ENCODE assay signal across 8 cellular contexts in genomic region chr1:93346472-93346991, GRCh38.
DNase-seq lines count a peak whose midpoint lies in the region; ATAC-seq and TF ChIP-seq lines count a peak whose summit lies in the region.

No MANE protein-coding gene starts in this region.

- no peaks in the 10 kb centered on the region for H3K27me3 Mint-ChIP-seq in memory B cell

- peak overlapping the region; percentile 97 for H3K4me3 Mint-ChIP-seq in memory B cell

- H3K9ac ChIP-seq in duodenal mucosa (ENCODE audit: low read depth in 1 of 2, low read length in 2 of 2) (peak overlapping the region; percentile 92 to 98), subcutaneous abdominal adipose tissue (ENCODE audit: low read length in 5 of 5) (peak overlapping the region; percentile 57 to 99 (median 97))

- ATAC-seq in GM21825 (IDR thresholded peaks at IDR 0.05; ENCODE audit: unreplicated experiment) (peak; percentile 26), memory B cell (ENCODE audit: low read depth) (peak; percentile 59)

- no peaks in the 10 kb centered on the region for H3K9me3 Mint-ChIP-seq in memory B cell

- no peaks in the 10 kb centered on the region for H3K27me3 ChIP-seq in WERI-Rb-1 (ENCODE audit: insufficient read depth, low read depth, severe bottlenecking)
- H3K27me3 ChIP-seq in duodenal mucosa (ENCODE audit: control insufficient read depth in 1 of 2, insufficient read depth in 2 of 2, low read length in 2 of 2), result no peaks in the 10 kb centered on the region
- no peaks in the 10 kb centered on the region for H3K27me3 ChIP-seq in subcutaneous abdominal adipose tissue (ENCODE audit: control insufficient read depth in 5 of 5, insufficient read depth in 4 of 5, low read length in 5 of 5)

- H3K36me3 Mint-ChIP-seq in memory B cell, result no peaks in the 10 kb centered on the region

- TF ChIP-seq CTCF in WERI-Rb-1 (IDR thresholded peaks at IDR 0.05; ENCODE audit: low read depth, low read length), result no peak

- H3K4me1 ChIP-seq in duodenal mucosa (ENCODE audit: control insufficient read depth in 1 of 2, insufficient read depth in 2 of 2, low read length in 2 of 2) (peaks cover 18 to 26% of the 10 kb centered on the region in 2 donors), subcutaneous abdominal adipose tissue (ENCODE audit: control insufficient read depth in 5 of 5, insufficient read depth in 5 of 5, low read length in 5 of 5) (peaks cover 0 to 57% (median 45%) of the 10 kb centered on the region in 5 donors)

- H3K27ac Mint-ChIP-seq in memory B cell, result peak overlapping the region; percentile 98

- peaks cover 24% of the 10 kb centered on the region for H3K4me1 Mint-ChIP-seq in memory B cell

- H3K9me3 ChIP-seq in WERI-Rb-1 (ENCODE audit: severe bottlenecking) (no peaks in the 10 kb centered on the region), duodenal mucosa (ENCODE audit: control insufficient read depth in 1 of 2, low read length in 2 of 2) (no peaks in the 10 kb centered on the region), subcutaneous abdominal adipose tissue (ENCODE audit: control insufficient read depth in 5 of 5, low read length in 5 of 5) (no peaks in the 10 kb centered on the region)

- H3K27ac ChIP-seq in WERI-Rb-1 (peak overlapping the region; percentile 98), duodenal mucosa (ENCODE audit: low read depth, low read length) (peak overlapping the region; percentile 98), subcutaneous abdominal adipose tissue (ENCODE audit: low read depth, low read length) (peak overlapping the region; percentile 97)

- DNase-seq in NCI-H2171 treated with DMSO at 0.1 percent for 48 hours (lab: John Stamatoyannopoulos, UW) (peak; percentile 29), NCI-H2171 (lab: John Stamatoyannopoulos, UW) (no peak), Kasumi-1 (lab: John Stamatoyannopoulos, UW) (peak; percentile 53 to 67), WERI-Rb-1 (peak; percentile 11), memory B cell (ENCODE audit: low spot score in 2 of 2) (peak; percentile 31 to 47)

- H3K4me3 ChIP-seq in WERI-Rb-1 (ENCODE audit: low read depth, low read length) (peak overlapping the region; percentile 76), duodenal mucosa (ENCODE audit: low read depth in 1 of 2, low read length in 2 of 2) (peak overlapping the region; percentile 96 to 97), subcutaneous abdominal adipose tissue (ENCODE audit: low read depth in 1 of 5, low read length in 5 of 5) (peak overlapping the region; percentile 89 to 97 (median 95))

- peaks cover 24% of the 10 kb centered on the region for H3K36me3 ChIP-seq in WERI-Rb-1
- H3K36me3 ChIP-seq in duodenal mucosa (ENCODE audit: control insufficient read depth in 1 of 2, insufficient read depth in 2 of 2, low read length in 2 of 2), result peaks cover 0 to 3% of the 10 kb centered on the region in 2 donors
- no peaks in the 10 kb centered on the region for H3K36me3 ChIP-seq in subcutaneous abdominal adipose tissue (ENCODE audit: control insufficient read depth in 5 of 5, insufficient read depth in 5 of 5, low read length in 5 of 5)
